9 cellular contexts compared by ENCODE assay signal in genomic region chr14:24187538-24187915, GRCh38. TPM values are rescaled to one million over a fixed set of nuclear protein-coding genes. Genes with fewer than 3 reads are reported as not detected.
DNase-seq lines count a peak whose midpoint lies in the region; ATAC-seq lines count a peak whose summit lies in the region.
"Had no signal": no experiment of that assay in that cellular context is flagged by ENCODE, and none has a peak within 500 bp of the region (broad histone marks: within the 10 kb centered on the region; RNA-seq: fewer than 3 reads in every experiment).

No MANE protein-coding gene starts in this region.

- peak overlapping the region; percentile 74 for H3K27ac Mint-ChIP-seq in activated CD8-positive, alpha-beta memory T cell treated with anti-CD3 and anti-CD28 coated beads, Interleukin-2, amount 10 ng/mL, durations not matched to agents 7 days and 5 days
- peak overlapping the region; percentile 52 for H3K27ac Mint-ChIP-seq in activated CD4-positive, alpha-beta memory T cell treated with anti-CD3 and anti-CD28 coated beads for 36 hours
- peak overlapping the region; percentile 95 for H3K27ac Mint-ChIP-seq in stimulated activated naive B cell treated with anti-CD40 and anti-IgM and Interleukin-4, amounts not matched to agents 10 μg/mL and 1 μg/mL and 100 μg/mL, for 72 hours

- no peak overlapping the region for H3K4me3 ChIP-seq in right cardiac atrium (ENCODE audit: low read length)

- no peaks in the 10 kb centered on the region for H3K9me3 ChIP-seq in right cardiac atrium (ENCODE audit: control insufficient read depth, low read length)

- no peaks in the 10 kb centered on the region for H3K9me3 Mint-ChIP-seq in activated CD8-positive, alpha-beta memory T cell treated with anti-CD3 and anti-CD28 coated beads, Interleukin-2, amount 10 ng/mL, durations not matched to agents 7 days and 5 days (ENCODE audit: low read depth)
- no peaks in the 10 kb centered on the region for H3K9me3 Mint-ChIP-seq in activated CD4-positive, alpha-beta memory T cell treated with anti-CD3 and anti-CD28 coated beads for 36 hours
- no peaks in the 10 kb centered on the region for H3K9me3 Mint-ChIP-seq in stimulated activated naive B cell treated with anti-CD40 and anti-IgM and Interleukin-4, amounts not matched to agents 10 μg/mL and 1 μg/mL and 100 μg/mL, for 72 hours

- no peaks in the 10 kb centered on the region for H3K27me3 Mint-ChIP-seq in activated CD8-positive, alpha-beta memory T cell treated with anti-CD3 and anti-CD28 coated beads, Interleukin-2, amount 10 ng/mL, durations not matched to agents 7 days and 5 days
- no peaks in the 10 kb centered on the region for H3K27me3 Mint-ChIP-seq in activated CD4-positive, alpha-beta memory T cell treated with anti-CD3 and anti-CD28 coated beads for 36 hours
- no peaks in the 10 kb centered on the region for H3K27me3 Mint-ChIP-seq in stimulated activated naive B cell treated with anti-CD40 and anti-IgM and Interleukin-4, amounts not matched to agents 10 μg/mL and 1 μg/mL and 100 μg/mL, for 72 hours

- CTCF ChIA-PET in activated CD8-positive, alpha-beta memory T cell treated with anti-CD3 and anti-CD28 coated beads, Interleukin-2, amount 10 ng/mL, durations not matched to agents 7 days and 5 days (lab: Charles Lee): interaction anchor here (1.0 to 2.0 kb wide), 3 partner anchors 8 to 146 kb away, joined by 3 to 9 read pairs (median 3); partner anchors contain the start of gene IRF9
- CTCF ChIA-PET in activated CD4-positive, alpha-beta memory T cell treated with anti-CD3 and anti-CD28 coated beads for 36 hours (lab: Charles Lee): interaction anchor here (1.3 to 3.2 kb wide), 4 partner anchors 26 to 121 kb away, joined by 4 to 18 read pairs (median 5); partner anchors contain the start of genes CIDEB and IRF9

- peaks cover 42% of the 10 kb centered on the region for H3K4me1 Mint-ChIP-seq in activated CD8-positive, alpha-beta memory T cell treated with anti-CD3 and anti-CD28 coated beads, Interleukin-2, amount 10 ng/mL, durations not matched to agents 7 days and 5 days
- H3K4me1 Mint-ChIP-seq in activated CD4-positive, alpha-beta memory T cell treated with anti-CD3 and anti-CD28 coated beads for 36 hours (ENCODE audit: low read depth): peaks cover 33% of the 10 kb centered on the region
- peaks cover 25 to 49% of the 10 kb centered on the region in 2 donors for H3K4me1 Mint-ChIP-seq in stimulated activated naive B cell treated with anti-CD40 and anti-IgM and Interleukin-4, amounts not matched to agents 10 μg/mL and 1 μg/mL and 100 μg/mL, for 72 hours

- DNase-seq in activated CD8-positive, alpha-beta memory T cell treated with anti-CD3 and anti-CD28 coated beads, Interleukin-2, amount 10 ng/mL, durations not matched to agents 7 days and 5 days: no peak
- DNase-seq in activated CD8-positive, alpha-beta memory T cell treated with anti-CD3 and anti-CD28 coated beads, Interleukin-2, amount 50 U/mL, for 4 hours: no peak
- DNase-seq in activated CD4-positive, alpha-beta memory T cell treated with anti-CD3 and anti-CD28 coated beads for 36 hours: no peak
- DNase-seq in right cardiac atrium (peak in 2 of 3 donors; percentile 33 to 43), COLO829 (ENCODE audit: low spot score) (no peak), AG20443 (ENCODE audit: low spot score) (no peak), SKM-1 (lab: John Stamatoyannopoulos, UW; ENCODE audit: unreplicated experiment) (no peak)
- DNase-seq in stimulated activated naive B cell treated with anti-CD40 and anti-IgM and Interleukin-4, amounts not matched to agents 10 μg/mL and 1 μg/mL and 100 μg/mL, for 72 hours: no peak
- DNase-seq: NCI-H2081 treated with DMSO at 0.1 percent for 48 hours had no signal

- peak overlapping the region; percentile 82 for H3K4me3 Mint-ChIP-seq in activated CD8-positive, alpha-beta memory T cell treated with anti-CD3 and anti-CD28 coated beads, Interleukin-2, amount 10 ng/mL, durations not matched to agents 7 days and 5 days
- H3K4me3 Mint-ChIP-seq in activated CD4-positive, alpha-beta memory T cell treated with anti-CD3 and anti-CD28 coated beads for 36 hours: peak overlapping the region; percentile 89
- peak overlapping the region; percentile 93 to 95 for H3K4me3 Mint-ChIP-seq in stimulated activated naive B cell treated with anti-CD40 and anti-IgM and Interleukin-4, amounts not matched to agents 10 μg/mL and 1 μg/mL and 100 μg/mL, for 72 hours

- no peaks in the 10 kb centered on the region for H3K4me1 ChIP-seq in right cardiac atrium (ENCODE audit: control insufficient read depth, insufficient read depth, low read length)

- no peak for ATAC-seq in activated CD8-positive, alpha-beta memory T cell treated with anti-CD3 and anti-CD28 coated beads, Interleukin-2, amount 10 ng/mL, durations not matched to agents 7 days and 5 days
- ATAC-seq in right cardiac atrium: no peak
- no peak for ATAC-seq in stimulated activated naive B cell treated with anti-CD40 and anti-IgM and Interleukin-4, amounts not matched to agents 10 μg/mL and 1 μg/mL and 100 μg/mL, for 72 hours (replicated peaks)

- H3K27ac ChIP-seq in right cardiac atrium (ENCODE audit: low read length): no peak overlapping the region

- peaks cover 15% of the 10 kb centered on the region for H3K36me3 Mint-ChIP-seq in activated CD8-positive, alpha-beta memory T cell treated with anti-CD3 and anti-CD28 coated beads, Interleukin-2, amount 10 ng/mL, durations not matched to agents 7 days and 5 days
- H3K36me3 Mint-ChIP-seq in activated CD4-positive, alpha-beta memory T cell treated with anti-CD3 and anti-CD28 coated beads for 36 hours: peaks cover 37% of the 10 kb centered on the region
- peaks cover 30 to 53% of the 10 kb centered on the region in 2 donors for H3K36me3 Mint-ChIP-seq in stimulated activated naive B cell treated with anti-CD40 and anti-IgM and Interleukin-4, amounts not matched to agents 10 μg/mL and 1 μg/mL and 100 μg/mL, for 72 hours

- intact Hi-C loops in activated CD4-positive, alpha-beta memory T cell treated with anti-CD3 and anti-CD28 coated beads for 36 hours (cut with micrococcal nuclease): no loop called here
- intact Hi-C loops in right cardiac atrium (cut with DNase I): no loop called here

- POLR2A ChIA-PET in activated CD4-positive, alpha-beta memory T cell treated with anti-CD3 and anti-CD28 coated beads for 36 hours (lab: Charles Lee): interaction anchor here (0.7 to 3.2 kb wide), 9 partner anchors 10 to 73 kb away, joined by 3 to 12 read pairs (median 6); partner anchors contain the start of genes DCAF11, EMC9, IRF9 and NRL

- H3K27me3 ChIP-seq in right cardiac atrium (ENCODE audit: control insufficient read depth, insufficient read depth): no peaks in the 10 kb centered on the region

- WGBS in right cardiac atrium: 81% methylated on average over 2 of the region's 2 CpGs

RNA-seq across cellular contexts. Expression of gene IPO4, which starts 1.1 kb away (rescaled TPM):
- total RNA-seq in activated CD8-positive, alpha-beta memory T cell treated with anti-CD3 and anti-CD28 coated beads, Interleukin-2, amount 10 ng/mL, durations not matched to agents 7 days and 5 days: 10 to 100 TPM; 32.4 to 54.9 TPM
- 10 to 100 TPM; 69.5 to 72.6 TPM for total RNA-seq in activated CD4-positive, alpha-beta memory T cell treated with anti-CD3 and anti-CD28 coated beads for 36 hours
- total RNA-seq in right cardiac atrium: 10 to 100 TPM; 10.2 to 22.5 (median 12.1) TPM
- 4.1 TPM for polyA plus RNA-seq in right cardiac atrium

RNA-seq across cellular contexts. Expression of gene TM9SF1, which starts 7.7 kb away (rescaled TPM):
- 10 to 100 TPM; 26.7 to 32.8 TPM for total RNA-seq in activated CD8-positive, alpha-beta memory T cell treated with anti-CD3 and anti-CD28 coated beads, Interleukin-2, amount 10 ng/mL, durations not matched to agents 7 days and 5 days
- total RNA-seq in activated CD4-positive, alpha-beta memory T cell treated with anti-CD3 and anti-CD28 coated beads for 36 hours: 10 to 100 TPM; 23.7 to 26.7 TPM
- 10 to 100 TPM; 26.4 to 37.6 (median 30.4) TPM for total RNA-seq in right cardiac atrium
- polyA plus RNA-seq in right cardiac atrium: 14.8 TPM

RNA-seq across cellular contexts. Expression of gene REC8, which starts 15.6 kb away (rescaled TPM):
- total RNA-seq in activated CD8-positive, alpha-beta memory T cell treated with anti-CD3 and anti-CD28 coated beads, Interleukin-2, amount 10 ng/mL, durations not matched to agents 7 days and 5 days: 10 to 100 TPM; 52.9 to 92.8 TPM
- total RNA-seq in activated CD4-positive, alpha-beta memory T cell treated with anti-CD3 and anti-CD28 coated beads for 36 hours: 10 to 100 TPM; 24.9 to 27.9 TPM
- 1 to 10 TPM; 1.9 to 5.8 (median 3.2) TPM for total RNA-seq in right cardiac atrium
- polyA plus RNA-seq in right cardiac atrium: 4.1 TPM

RNA-seq across cellular contexts. Expression of gene TSSK4, which starts 18.0 kb away (rescaled TPM):
- total RNA-seq in activated CD8-positive, alpha-beta memory T cell treated with anti-CD3 and anti-CD28 coated beads, Interleukin-2, amount 10 ng/mL, durations not matched to agents 7 days and 5 days: under 1 TPM in 1 of 2 experiments, not detected in 1; 0.42 TPM
- under 1 TPM in 1 of 2 experiments, not detected in 1; 0.50 TPM for total RNA-seq in activated CD4-positive, alpha-beta memory T cell treated with anti-CD3 and anti-CD28 coated beads for 36 hours
- under 1 TPM in 2 of 4 donors, not detected in 2; 0.18 to 0.37 TPM for total RNA-seq in right cardiac atrium
- polyA plus RNA-seq in right cardiac atrium: not detected

RNA-seq across cellular contexts. Expression of gene CHMP4A, which starts 25.8 kb away (rescaled TPM):
- 10 to 100 TPM; 80.5 to 82.5 TPM for total RNA-seq in activated CD8-positive, alpha-beta memory T cell treated with anti-CD3 and anti-CD28 coated beads, Interleukin-2, amount 10 ng/mL, durations not matched to agents 7 days and 5 days
- 10 to 100 TPM; 79.0 to 84.6 TPM for total RNA-seq in activated CD4-positive, alpha-beta memory T cell treated with anti-CD3 and anti-CD28 coated beads for 36 hours
- total RNA-seq in right cardiac atrium: 10 to 100 TPM; 35.2 to 49.3 (median 39.5) TPM
- polyA plus RNA-seq in right cardiac atrium: 56.3 TPM

Comparison
In these comparisons a context has a peak if more than half of its experiments do, and no peak if none do; other contexts are left out.
1. DNase-seq: peak in right cardiac atrium (2 of 3); none in activated CD8-positive, alpha-beta memory T cell treated with anti-CD3 and anti-CD28 coated beads, Interleukin-2, amount 10 ng/mL, durations not matched to agents 7 days and 5 days (single experiment), activated CD8-positive, alpha-beta memory T cell treated with anti-CD3 and anti-CD28 coated beads, Interleukin-2, amount 50 U/mL, for 4 hours (single experiment), activated CD4-positive, alpha-beta memory T cell treated with anti-CD3 and anti-CD28 coated beads for 36 hours (single experiment), stimulated activated naive B cell treated with anti-CD40 and anti-IgM and Interleukin-4, amounts not matched to agents 10 μg/mL and 1 μg/mL and 100 μg/mL, for 72 hours (single experiment), COLO829 (single experiment), AG20443 (single experiment) and SKM-1 (single experiment).
2. Peak in every context shown above with its lines, with median percentiles within 50 percentile points of each other: H3K27ac Mint-ChIP-seq and H3K4me3 Mint-ChIP-seq.